8 cellular contexts compared by ENCODE assay signal in genomic region chr6:90217621-90218496, GRCh38.
DNase-seq lines count a peak whose midpoint lies in the region; ATAC-seq and TF ChIP-seq lines count a peak whose summit lies in the region.

No MANE protein-coding gene starts in this region.

- no peaks in the 10 kb centered on the region for H3K36me3 Mint-ChIP-seq in T-helper 17 cell (ENCODE audit: low read depth)

- no peak overlapping the region for H3K4me3 Mint-ChIP-seq in T-helper 17 cell

- H3K4me1 ChIP-seq in esophagus muscularis mucosa: peaks cover 28 to 42% (median 34%) of the 10 kb centered on the region in 4 donors

- peak overlapping the region; percentile 33 to 39 (median 38) for H3K4me3 ChIP-seq in esophagus muscularis mucosa

- DNase-seq in HT-29 (ENCODE audit: low spot score) (peak; percentile 44), T-helper 17 cell (no peak), esophagus muscularis mucosa (ENCODE audit: extremely low spot score) (peak; percentile 92), omental fat pad (ENCODE audit: low spot score) (peak; percentile 28), putamen (ENCODE audit: low spot score) (no peak), iPS-NIHi7 (ENCODE audit: extremely low spot score) (no peak)

- peak; percentile 21 for TF ChIP-seq EP300 in esophagus muscularis mucosa (IDR thresholded peaks at IDR 0.05)

- peak overlapping the region; percentile 80 to 90 (median 86) for H3K27ac ChIP-seq in esophagus muscularis mucosa (replicated peaks in 1 of 4)

- H3K36me3 ChIP-seq in esophagus muscularis mucosa: no peaks in the 10 kb centered on the region

- ATAC-seq in T-helper 17 cell: peak; percentile 13
- ATAC-seq in omental fat pad (ENCODE audit: low FRiP score): peak; percentile 65
- no peak for ATAC-seq in HG03571 (IDR thresholded peaks at IDR 0.05; ENCODE audit: unreplicated experiment)
- ATAC-seq in HG02610 (IDR thresholded peaks at IDR 0.05; ENCODE audit: unreplicated experiment): no peak

- no peaks in the 10 kb centered on the region for H3K27me3 ChIP-seq in esophagus muscularis mucosa

- TF ChIP-seq CTCF in esophagus muscularis mucosa (IDR thresholded peaks at IDR 0.05) (no peak), omental fat pad (IDR thresholded peaks at IDR 0.05) (no peak)

- intact Hi-C loops in esophagus muscularis mucosa (cut with DNase I): loop anchor here (5.0 kb wide), 2 partner anchors 69 to 121 kb away; no protein-coding TSS in a partner anchor

- no peaks in the 10 kb centered on the region for H3K9me3 ChIP-seq in T-helper 17 cell (ENCODE audit: control insufficient read depth, low read length, poor library complexity, severe bottlenecking)
- H3K9me3 ChIP-seq in esophagus muscularis mucosa: no peaks in the 10 kb centered on the region

- no peak for TF ChIP-seq POLR2A in esophagus muscularis mucosa (IDR thresholded peaks at IDR 0.05; ENCODE audit: low read depth)

- 36% methylated on average over 12 of the region's 12 CpGs for WGBS in esophagus muscularis mucosa

- H3K27me3 Mint-ChIP-seq in T-helper 17 cell: no peaks in the 10 kb centered on the region

- H3K27ac Mint-ChIP-seq in T-helper 17 cell: no peak overlapping the region

- peaks cover 11% of the 10 kb centered on the region for H3K4me1 Mint-ChIP-seq in T-helper 17 cell

Comparison
In these comparisons a context has a peak if more than half of its experiments do, and no peak if none do; other contexts are left out.
1. DNase-seq: peak in HT-29 (single experiment), esophagus muscularis mucosa (single experiment) and omental fat pad (single experiment); none in T-helper 17 cell (0 of 3), putamen (single experiment) and iPS-NIHi7 (single experiment).
2. ATAC-seq: peak in T-helper 17 cell (single experiment) and omental fat pad (single experiment); none in HG03571 (single experiment) and HG02610 (single experiment).